23 cellular contexts compared by ENCODE assay signal in the genomic region with DNA sequence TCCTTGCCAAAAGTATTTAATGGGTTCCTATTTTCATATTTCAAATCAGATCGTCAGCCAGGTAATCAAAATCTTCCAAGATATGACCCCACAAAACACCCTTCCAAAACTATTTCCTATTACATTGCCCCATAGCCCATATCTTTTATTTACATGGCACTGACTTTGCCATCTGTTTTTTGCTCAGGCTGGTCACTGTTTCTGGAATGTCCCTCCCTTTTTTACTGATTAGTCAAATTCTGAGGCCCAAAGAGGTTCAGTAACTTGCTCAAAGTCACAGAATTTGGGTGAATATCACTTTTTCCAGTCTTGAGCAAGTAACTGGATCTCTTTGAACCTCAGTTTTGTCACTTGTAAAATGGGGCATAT.
"Had no signal": no experiment of that assay in that cellular context is flagged by ENCODE, and none has a peak within 500 bp of the region (broad histone marks: within the 10 kb centered on the region; RNA-seq: fewer than 3 reads in every experiment).

No MANE protein-coding gene starts in this region.

- H3K27me3 ChIP-seq: MG63, SJSA1 had no signal

- H3K4me3 ChIP-seq: MG63, SJSA1, SK-N-MC had no signal

- FAIRE-seq: HepG2, RCC 7860 had no signal

- H3K36me3 ChIP-seq: MG63, SJSA1 had no signal

- H3K9me3 ChIP-seq: MG63, SJSA1 had no signal

- H3K27ac ChIP-seq: SJSA1, SK-N-MC had no signal

- H3K4me1 ChIP-seq: SJSA1 had no signal

- DNase-seq: Karpas-422, KG1, MG63, NCI-H1092, NCI-H1105 treated with DMSO at 0.1 percent for 48 hours, NCI-H1417 treated with DMSO at 0.1 percent for 48 hours, NCI-H146, NCI-H1694 treated with DMSO at 0.1 percent for 48 hours, NCI-H1930, NCI-H2081, NCI-H2107, NCI-H2227 treated with DMSO at 0.1 percent for 48 hours, NCI-H510A, NCI-H524 treated with DMSO at 0.1 percent for 48 hours, NCI-H69, NCI-H774, Right ventricle myocardium superior, RPMI8226, SIG-M5 had no signal
